13 cellular contexts compared by ENCODE assay signal in the genomic region with DNA sequence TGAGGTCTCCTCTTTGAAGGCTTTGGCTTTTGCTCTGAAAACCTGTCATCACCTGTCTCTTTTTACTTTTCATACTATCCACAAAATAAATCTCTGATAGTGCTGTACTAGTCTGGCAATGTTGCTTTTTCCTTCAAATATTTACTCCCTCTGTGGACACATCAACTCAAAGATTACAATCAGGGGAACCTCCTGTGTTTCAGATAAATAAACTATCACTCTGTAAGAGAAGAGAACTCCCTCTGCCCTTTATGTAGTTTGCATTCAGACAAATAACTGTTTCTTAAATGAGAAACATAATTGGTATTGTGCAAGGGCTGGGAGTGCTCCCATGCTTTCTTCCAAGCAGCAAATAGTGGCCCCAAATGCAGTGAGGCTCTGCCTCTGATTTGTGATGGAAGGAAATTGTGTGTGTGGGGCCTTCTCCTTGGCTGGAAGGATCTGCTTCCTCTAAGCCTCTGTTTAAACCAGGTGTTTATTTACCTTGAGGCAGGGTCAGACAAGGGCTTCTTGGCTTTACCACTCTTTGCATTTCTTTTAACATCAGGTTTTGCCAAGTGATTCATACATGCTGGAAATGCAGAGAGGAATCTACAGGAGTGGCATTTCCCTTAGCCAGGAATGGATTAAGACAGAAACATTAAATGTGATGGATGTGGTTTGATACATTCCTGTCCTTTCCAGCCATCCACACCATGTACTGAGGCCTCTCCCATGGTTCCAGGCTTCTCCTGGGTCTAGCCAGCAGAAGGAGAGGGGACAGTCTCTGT.
A peak's percentile ranks its signal among the peaks of the same experiment; 100 is the strongest.
DNase-seq lines count a peak whose midpoint lies in the region; ATAC-seq, FAIRE-seq and TF ChIP-seq lines count a peak whose summit lies in the region.
"Had no signal": no experiment of that assay in that cellular context is flagged by ENCODE, and none has a peak within 500 bp of the region (broad histone marks: within the 10 kb centered on the region; RNA-seq: fewer than 3 reads in every experiment).

No MANE protein-coding gene starts in this region.

- H3K27ac ChIP-seq in left lung (no peak overlapping the region), OCI-LY7 (ENCODE audit: low read depth, low read length, poor library complexity, severe bottlenecking) (no peak overlapping the region)

- ATAC-seq in left lung = peak; percentile 41
- no peak for ATAC-seq in GM19351 (IDR thresholded peaks at IDR 0.05; ENCODE audit: unreplicated experiment)
- no peak for ATAC-seq in HG02840 (IDR thresholded peaks at IDR 0.05; ENCODE audit: low FRiP score, unreplicated experiment)
- ATAC-seq: natural killer cell; stimulated activated naive CD8-positive, alpha-beta T cell treated with anti-CD3 and anti-CD28 coated beads, Interleukin-15, amount 100 ng/mL, for 72 hours had no signal

- H4K20me1 ChIP-seq in OCI-LY7 (ENCODE audit: insufficient read depth, low read length) = no peaks in the 10 kb centered on the region

- H2AFZ ChIP-seq in OCI-LY7 (ENCODE audit: low read length) = no peak overlapping the region

- H3K4me1 ChIP-seq in left lung = no peaks in the 10 kb centered on the region
- no peaks in the 10 kb centered on the region for H3K4me1 ChIP-seq in OCI-LY7 (ENCODE audit: insufficient read depth, low read length, poor library complexity, severe bottlenecking)

- TF ChIP-seq CTCF in AG09319 (IDR thresholded peaks at IDR 0.05; ENCODE audit: low read depth, low read length) = no peak
- TF ChIP-seq CTCF in choroid plexus epithelial cell (conservative IDR thresholded peaks at IDR 0.05; ENCODE audit: low read depth, low read length) = no peak
- TF ChIP-seq CTCF in left lung (IDR thresholded peaks at IDR 0.05) = no peak
- no peak for TF ChIP-seq CTCF in OCI-LY7 (conservative IDR thresholded peaks at IDR 0.05; ENCODE audit: low read length)

- H3K4me3 ChIP-seq in MG63 (no peak overlapping the region), choroid plexus epithelial cell (ENCODE audit: low read depth, low read length) (no peak overlapping the region), left lung (no peak overlapping the region), OCI-LY7 (ENCODE audit: low read depth, low read length, poor library complexity, severe bottlenecking) (no peak overlapping the region)

- intact Hi-C loops in left lung (cut with DNase I) (no loop called here), OCI-LY7 (cut with micrococcal nuclease; ENCODE audit: unreplicated experiment) (no loop called here)

- H3K4me2 ChIP-seq in OCI-LY7 (ENCODE audit: low read length) = no peak overlapping the region

- no peaks in the 10 kb centered on the region for H3K27me3 ChIP-seq in MG63
- H3K27me3 ChIP-seq in left lung = no peaks in the 10 kb centered on the region

- FAIRE-seq in GM12892 (lab: Jason Lieb, UNC) = no peak
- FAIRE-seq: GM18507 had no signal

- peak; percentile 52 for DNase-seq in AG09319 (ENCODE audit: extremely low read depth, low read depth)
- peak; percentile 45 for DNase-seq in MG63
- peak; percentile 47 for DNase-seq in choroid plexus epithelial cell (ENCODE audit: low read depth)
- DNase-seq in left lung = no peak
- DNase-seq in OCI-LY7 (ENCODE audit: low spot score) = no peak
- no peak for DNase-seq in GM12892 (ENCODE audit: insufficient read length)
- DNase-seq: activated T-cell treated with anti-CD3 and anti-CD28 coated beads, Interleukin-2, amount 50 U/mL, for 1 hour; natural killer cell; NCI-H1048; stimulated activated naive CD8-positive, alpha-beta T cell treated with anti-CD3 and anti-CD28 coated beads, Interleukin-15, amount 100 ng/mL, for 72 hours had no signal

- CTCF ChIA-PET in OCI-LY7 (lab: Charles Lee; ENCODE audit: unreplicated experiment) = no interaction called here

- H3K9me3 ChIP-seq in MG63 (no peaks in the 10 kb centered on the region), left lung (no peaks in the 10 kb centered on the region), OCI-LY7 (ENCODE audit: low read length) (no peaks in the 10 kb centered on the region)

- H3K9me2 ChIP-seq in OCI-LY7 (ENCODE audit: insufficient read depth, low read length) = no peaks in the 10 kb centered on the region

- H3K79me2 ChIP-seq in OCI-LY7 (ENCODE audit: insufficient read depth, low read depth, low read length) = no peaks in the 10 kb centered on the region

- POLR2A ChIA-PET in OCI-LY7 (lab: Charles Lee) = interaction anchor here (1.8 kb wide), 1 partner anchor 19 kb away, joined by 5 read pairs; no protein-coding TSS in a partner anchor

- no TSS peak for BruUV-seq in OCI-LY7 (replicated peaks; lab: Mats Ljungman, UMichigan)

- H3K36me3 ChIP-seq in MG63 = no peaks in the 10 kb centered on the region
- no peaks in the 10 kb centered on the region for H3K36me3 ChIP-seq in left lung
- H3K36me3 ChIP-seq in OCI-LY7 (ENCODE audit: insufficient read depth, low read length) = no peaks in the 10 kb centered on the region

- no peak for TF ChIP-seq POLR2A in GM12892 (IDR thresholded peaks at IDR 0.05; ENCODE audit: low read depth, low read length)

Comparison
In these comparisons a context has a peak if more than half of its experiments do, and no peak if none do; other contexts are left out.
1. DNase-seq: peak in AG09319 (single experiment), MG63 (single experiment) and choroid plexus epithelial cell (single experiment); none in left lung (0 of 2), OCI-LY7 (single experiment) and GM12892 (single experiment).